ENCODE assay signal across 16 cellular contexts in genomic region chr2:65373365-65373918, GRCh38. TPM values are rescaled to one million over a fixed set of nuclear protein-coding genes. Genes with fewer than 3 reads are reported as not detected.
A peak's percentile ranks its signal among the peaks of the same experiment; 100 is the strongest.
DNase-seq lines count a peak whose midpoint lies in the region; ATAC-seq and TF ChIP-seq lines count a peak whose summit lies in the region.
"Had no signal": no experiment of that assay in that cellular context is flagged by ENCODE, and none has a peak within 500 bp of the region (broad histone marks: within the 10 kb centered on the region; RNA-seq: fewer than 3 reads in every experiment).

No MANE protein-coding gene starts in this region.

- peaks cover 16% of the 10 kb centered on the region for H3K79me2 ChIP-seq in GM23338 (replicated peaks; ENCODE audit: insufficient read depth)

- H2AFZ ChIP-seq in GM23338 = no peak overlapping the region

- H3K27me3 ChIP-seq in Panc1 (ENCODE audit: control insufficient read depth, insufficient read depth, low read length) = no peaks in the 10 kb centered on the region
- no peaks in the 10 kb centered on the region for H3K27me3 ChIP-seq in GM23338 (ENCODE audit: insufficient read depth)

- no peaks in the 10 kb centered on the region for H3K9me3 Mint-ChIP-seq in GM23338
- H3K9me3 Mint-ChIP-seq in activated T-cell treated with anti-CD3 and anti-CD28 coated beads, Interleukin-2, amount 50 U/mL, for 72 hours = no peaks in the 10 kb centered on the region

- no peaks in the 10 kb centered on the region for H3K36me3 Mint-ChIP-seq in GM23338 (ENCODE audit: low read depth)
- no peaks in the 10 kb centered on the region for H3K36me3 Mint-ChIP-seq in activated T-cell treated with anti-CD3 and anti-CD28 coated beads, Interleukin-2, amount 50 U/mL, for 72 hours (ENCODE audit: insufficient read depth in 2 of 2)

- H3F3A ChIP-seq in GM23338 (replicated peaks; ENCODE audit: low read depth) = no peaks in the 10 kb centered on the region

- H3K36me3 ChIP-seq in HEK293 (ENCODE audit: control insufficient read depth in 2 of 2, insufficient read depth in 1 of 2, low read length in 2 of 2) = no peaks in the 10 kb centered on the region
- no peaks in the 10 kb centered on the region for H3K36me3 ChIP-seq in Panc1 (ENCODE audit: control insufficient read depth, insufficient read depth, low read length)
- H3K36me3 ChIP-seq in GM23338 (ENCODE audit: insufficient read depth) = no peaks in the 10 kb centered on the region

- H3K27me3 Mint-ChIP-seq in GM23338 (ENCODE audit: insufficient read depth, low read depth, poor library complexity) = peaks cover 8% of the 10 kb centered on the region
- peaks cover 46% of the 10 kb centered on the region for H3K27me3 Mint-ChIP-seq in activated T-cell treated with anti-CD3 and anti-CD28 coated beads, Interleukin-2, amount 50 U/mL, for 72 hours (ENCODE audit: low read depth)

- TF ChIP-seq CTCF in 22Rv1 (IDR thresholded peaks at IDR 0.05) (no peak), HEK293 (tag by site-specific recombination; IDR thresholded peaks at IDR 0.05) (no peak), Panc1 (IDR thresholded peaks at IDR 0.05) (no peak), GM23338 (conservative IDR thresholded peaks at IDR 0.05; ENCODE audit: low read depth in 2 of 2) (no peak)

- ATAC-seq in Panc1 (no peak), left lobe of liver (peak; percentile 76), HG03095 (IDR thresholded peaks at IDR 0.05; ENCODE audit: unreplicated experiment) (no peak), GM23338 (no peak)
- no peak for ATAC-seq in activated T-cell treated with anti-CD3 and anti-CD28 coated beads, Interleukin-2, amount 50 U/mL, for 72 hours (replicated peaks in 1 of 2)

- H3K27ac Mint-ChIP-seq in GM23338 = no peak overlapping the region
- H3K27ac Mint-ChIP-seq in activated T-cell treated with anti-CD3 and anti-CD28 coated beads, Interleukin-2, amount 50 U/mL, for 72 hours = no peak overlapping the region

- CTCF ChIA-PET in HEK293 (lab: Yijun Ruan, JAX) = interaction anchor here (0.9 to 1.1 kb wide), 2 partner anchors 8 to 10 kb away, joined by 4 to 5 read pairs; no protein-coding TSS in a partner anchor
- CTCF ChIA-PET in Panc1 (lab: Charles Lee) = no interaction called here

- H4K20me1 ChIP-seq in GM23338 (replicated peaks; ENCODE audit: insufficient read depth) = peaks cover 8% of the 10 kb centered on the region; the same call in 1 of the 2 replicates

- in situ Hi-C loops in Panc1 (cut with HindIII; ENCODE audit: low pct_unique_long_range_greater_than_20kb, low sequenced_read_pairs) = no loop called here

- POLR2A ChIA-PET in HEK293 (lab: Yijun Ruan, JAX) = interaction anchor here (1.0 kb wide), 1 partner anchor 14 kb away, joined by 3 read pairs; no protein-coding TSS in a partner anchor
- POLR2A ChIA-PET in Panc1 (lab: Charles Lee) = no interaction called here

- intact Hi-C loops in Panc1 (cut with micrococcal nuclease; ENCODE audit: unreplicated experiment) = no loop called here

- H3K4me3 Mint-ChIP-seq in GM23338 = no peak overlapping the region
- no peak overlapping the region for H3K4me3 Mint-ChIP-seq in activated T-cell treated with anti-CD3 and anti-CD28 coated beads, Interleukin-2, amount 50 U/mL, for 72 hours

- H3K27ac ChIP-seq in 22Rv1 = peak overlapping the region; percentile 80
- no peak overlapping the region; the same call in 1 of the 2 replicates for H3K27ac ChIP-seq in HEK293 (ENCODE audit: extremely low read depth, low read depth, low read length)
- H3K27ac ChIP-seq in Panc1 (ENCODE audit: low read length) = peak overlapping the region; percentile 60
- no peak overlapping the region for H3K27ac ChIP-seq in GM23338 (ENCODE audit: low read depth)

- H3K4me1 ChIP-seq in HEK293 (ENCODE audit: control insufficient read depth, insufficient read depth, low read length) (peaks cover 45% of the 10 kb centered on the region), Panc1 (ENCODE audit: control insufficient read depth, insufficient read depth, low read length) (peaks cover 81% of the 10 kb centered on the region), GM23338 (ENCODE audit: insufficient read depth) (peaks cover 18% of the 10 kb centered on the region)

- H3K4me2 ChIP-seq in GM23338 = no peak overlapping the region

- H3K4me3 ChIP-seq in HEK293 (ENCODE audit: low read depth, low read length) = no peak overlapping the region
- no peak overlapping the region for H3K4me3 ChIP-seq in Panc1 (ENCODE audit: low read depth in 2 of 2, low read length in 2 of 2)
- H3K4me3 ChIP-seq in GM23338 = no peak overlapping the region

- BruUV-seq in Panc1 (replicated peaks; lab: Mats Ljungman, UMichigan) = no TSS peak

- DNase-seq in Panc1 (ENCODE audit: low read depth, low spot score) = no peak
- no peak for DNase-seq in left lobe of liver (ENCODE audit: low spot score)
- no peak for DNase-seq in NOMO-1 treated with DMSO at 0.1 percent for 48 hours (lab: John Stamatoyannopoulos, UW; ENCODE audit: unreplicated experiment)
- no peak for DNase-seq in GM23338 (ENCODE audit: low spot score)
- no peak for DNase-seq in activated T-cell treated with anti-CD3 and anti-CD28 coated beads, Interleukin-2, amount 50 U/mL, for 72 hours
- DNase-seq: HCEC 1CT, KBM-7, NCI-H1105 treated with DMSO at 0.1 percent for 48 hours, NCI-H1930, NCI-H2171, NCI-H446 treated with DMSO at 0.1 percent for 48 hours, NCI-H748 treated with DMSO at 0.1 percent for 48 hours, SIG-M5 had no signal

- no peaks in the 10 kb centered on the region for H3K9me3 ChIP-seq in HEK293 (ENCODE audit: control insufficient read depth, insufficient read depth, low read depth, low read length)
- no peaks in the 10 kb centered on the region for H3K9me3 ChIP-seq in Panc1 (ENCODE audit: control insufficient read depth, insufficient read depth, low read depth, low read length)

- no peaks in the 10 kb centered on the region for H3K9me2 ChIP-seq in GM23338 (ENCODE audit: insufficient read depth)

- H3K4me1 Mint-ChIP-seq in GM23338 = peaks cover 35% of the 10 kb centered on the region
- peaks cover 8% of the 10 kb centered on the region for H3K4me1 Mint-ChIP-seq in activated T-cell treated with anti-CD3 and anti-CD28 coated beads, Interleukin-2, amount 50 U/mL, for 72 hours (ENCODE audit: low read depth)

TF ChIP-seq in HEK293, 187 proteins besides CTCF, POLR2A, EP300 and RAD21 (continues in another document):
- TF ChIP-seq ZNF529 (tag by site-specific recombination; IDR thresholded peaks at IDR 0.05; ENCODE audit: insufficient replicate concordance) = no peak
- TF ChIP-seq ZNF341 (tag by site-specific recombination; IDR thresholded peaks at IDR 0.05; ENCODE audit: low read depth) = peak; percentile 35
- TF ChIP-seq ZNF629 (tag by site-specific recombination; IDR thresholded peaks at IDR 0.05) = peak; percentile 46; the same call in 1 of the 2 replicates
- peak; percentile 43; the same call in 1 of the 2 replicates for TF ChIP-seq OSR2 (tag by site-specific recombination; IDR thresholded peaks at IDR 0.05)
- TF ChIP-seq ZFP37 (tag by site-specific recombination; IDR thresholded peaks at IDR 0.05) = no peak
- TF ChIP-seq ZSCAN16 (tag by site-specific recombination; IDR thresholded peaks at IDR 0.05) = no peak
- 0 out of 2 replicates have a peak, but pooled peaks have one; percentile 32 for TF ChIP-seq ZXDB (tag by site-specific recombination; IDR thresholded peaks at IDR 0.05)
- TF ChIP-seq ZNF501 (tag by site-specific recombination; IDR thresholded peaks at IDR 0.05) = no peak
- TF ChIP-seq ZNF175 (tag by site-specific recombination; IDR thresholded peaks at IDR 0.05) = no peak
- TF ChIP-seq ZNF580 (tag by site-specific recombination; IDR thresholded peaks at IDR 0.05) = 0 out of 2 replicates have a peak, but pooled peaks have one; percentile 36
- peak; percentile 42; the same call in 1 of the 2 replicates for TF ChIP-seq TRIM28 (IDR thresholded peaks at IDR 0.05; ENCODE audit: borderline replicate concordance, low read length)
- peak; percentile 42 for TF ChIP-seq GLIS1 (tag by site-specific recombination; IDR thresholded peaks at IDR 0.05)

RNA-seq across cellular contexts. Expression of gene SPRED2, which starts 59.0 kb away (rescaled TPM):
- total RNA-seq in Panc1 (2021; ENCODE audit: unreplicated experiment) (60.1 TPM), left lobe of liver (17.3 TPM)
- polyA plus RNA-seq in Panc1 (2012; ENCODE audit: insufficient read length) = 61.0 TPM
- total RNA-seq in GM23338 (2014; rRNA removed; shearing (Covaris generic)) = 10.4 and 13.0 TPM in 2 replicates
- polyA plus RNA-seq in GM23338 (2016; fragmentation: Nextera tagmentation; extraction: Ambion mirVana) = 7.2 and 8.7 TPM in 2 replicates
- total RNA-seq in activated T-cell treated with anti-CD3 and anti-CD28 coated beads, Interleukin-2, amount 50 U/mL, for 72 hours = 1 to 10 TPM; 3.1 to 4.3 TPM

Comparison
In these comparisons a context has a peak if more than half of its experiments do, and no peak if none do; other contexts are left out.
1. H3K27ac ChIP-seq: peak in 22Rv1 (single experiment) and Panc1 (single experiment); none in HEK293 (single experiment) and GM23338 (single experiment).